In the genomic region with DNA sequence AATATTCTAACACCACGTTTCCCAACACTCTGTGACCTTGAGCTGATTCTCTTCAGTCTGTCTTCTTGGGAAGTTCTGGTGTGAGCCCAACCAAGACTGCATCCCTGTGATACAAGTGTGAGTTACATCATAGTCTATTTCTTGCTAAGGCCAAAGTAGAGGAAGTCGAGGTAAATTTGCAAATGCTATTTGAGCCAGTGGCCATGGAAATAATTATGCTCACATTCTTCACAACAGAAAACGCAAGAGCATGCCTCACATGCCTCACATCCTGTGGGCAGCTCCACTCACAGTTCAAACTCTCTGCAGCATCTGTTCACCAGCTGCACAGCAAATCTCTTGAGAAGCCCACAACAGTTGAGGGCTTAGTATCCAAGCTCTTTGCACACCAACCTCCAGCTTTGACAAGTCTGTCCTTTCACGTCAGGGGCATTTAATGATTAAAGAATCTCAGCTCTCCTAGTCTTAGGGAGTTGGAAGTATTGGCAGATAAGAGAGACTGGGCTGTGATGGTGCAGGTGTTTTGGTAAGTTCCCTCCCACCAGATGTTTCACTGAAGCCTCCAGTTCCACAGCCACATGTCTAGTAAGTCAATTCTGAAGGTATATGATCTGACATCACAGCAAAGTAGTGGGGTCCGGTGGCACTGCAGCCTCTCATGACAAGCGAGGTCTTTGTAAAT, we compare ENCODE assay signal across 14 cellular contexts.
A peak's percentile ranks its signal among the peaks of the same experiment; 100 is the strongest.
DNase-seq lines count a peak whose midpoint lies in the region; ATAC-seq and TF ChIP-seq lines count a peak whose summit lies in the region.
"Had no signal": no experiment of that assay in that cellular context is flagged by ENCODE, and none has a peak within 500 bp of the region (broad histone marks: within the 10 kb centered on the region; RNA-seq: fewer than 3 reads in every experiment).

No MANE protein-coding gene starts in this region.

- H3K36me3 Mint-ChIP-seq in endodermal cell (ENCODE audit: low read depth) (no peaks in the 10 kb centered on the region), mesothelial cell of epicardium (no peaks in the 10 kb centered on the region)
- H3K36me3 Mint-ChIP-seq: IgD-negative memory B cell had no signal

- H3K9me3 ChIP-seq in endodermal cell (ENCODE audit: control insufficient read depth, low read length), result no peaks in the 10 kb centered on the region
- H3K9me3 ChIP-seq: testis had no signal

- H3K9me3 Mint-ChIP-seq in endodermal cell, result no peaks in the 10 kb centered on the region
- H3K9me3 Mint-ChIP-seq in mesothelial cell of epicardium, result no peaks in the 10 kb centered on the region
- H3K9me3 Mint-ChIP-seq: IgD-negative memory B cell had no signal

- TF ChIP-seq CTCF in endodermal cell (conservative IDR thresholded peaks at IDR 0.05), result no peak
- no peak for TF ChIP-seq CTCF in mesothelial cell of epicardium (IDR thresholded peaks at IDR 0.05; ENCODE audit: unreplicated experiment)

- no peak overlapping the region for H3K9ac ChIP-seq in endodermal cell (ENCODE audit: extremely low read depth, low read length, poor library complexity, severe bottlenecking)

- peaks cover 7% of the 10 kb centered on the region for H3K27me3 Mint-ChIP-seq in endodermal cell (ENCODE audit: insufficient read depth)
- no peaks in the 10 kb centered on the region for H3K27me3 Mint-ChIP-seq in mesothelial cell of epicardium (ENCODE audit: low read depth)

- H3K27ac Mint-ChIP-seq in endodermal cell, result no peak overlapping the region
- no peak overlapping the region for H3K27ac Mint-ChIP-seq in mesothelial cell of epicardium
- H3K27ac Mint-ChIP-seq: IgD-negative memory B cell had no signal

- ATAC-seq in HG03108 (IDR thresholded peaks at IDR 0.05; ENCODE audit: unreplicated experiment), result peak; percentile 43
- ATAC-seq: HCT116 had no signal

- H3K27me3 ChIP-seq in endodermal cell (ENCODE audit: control insufficient read depth, insufficient read depth, low read length, poor library complexity, severe bottlenecking), result no peaks in the 10 kb centered on the region
- H3K27me3 ChIP-seq: testis had no signal

- no peaks in the 10 kb centered on the region for H3K36me3 ChIP-seq in endodermal cell (ENCODE audit: control insufficient read depth, insufficient read depth, low read length)

- H3K4me3 Mint-ChIP-seq in endodermal cell (no peak overlapping the region), mesothelial cell of epicardium (no peak overlapping the region)
- H3K4me3 Mint-ChIP-seq: IgD-negative memory B cell had no signal

- H3K4me3 ChIP-seq in endodermal cell (ENCODE audit: low read length), result no peak overlapping the region
- H3K4me3 ChIP-seq: testis had no signal

- no peaks in the 10 kb centered on the region for H3K4me1 ChIP-seq in endodermal cell (ENCODE audit: control insufficient read depth, insufficient read depth, low read length)
- H3K4me1 ChIP-seq: testis had no signal

- no peaks in the 10 kb centered on the region for H3K4me1 Mint-ChIP-seq in endodermal cell
- peaks cover 19% of the 10 kb centered on the region for H3K4me1 Mint-ChIP-seq in mesothelial cell of epicardium
- H3K4me1 Mint-ChIP-seq: IgD-negative memory B cell had no signal

- H3K27ac ChIP-seq in endodermal cell (ENCODE audit: low read depth, low read length), result no peak overlapping the region
- H3K27ac ChIP-seq: epithelial cell of prostate, testis had no signal

- DNase-seq in GM04504 (ENCODE audit: low read depth), result peak; percentile 98
- DNase-seq in cerebellar cortex (ENCODE audit: low spot score), result peak; percentile 12
- DNase-seq in non-pigmented ciliary epithelial cell (ENCODE audit: low read depth), result peak; percentile 81
- no peak for DNase-seq in endodermal cell
- DNase-seq in activated CD4-positive, CD25-positive, alpha-beta regulatory T cell (lab: John Stamatoyannopoulos, UW), result no peak
- DNase-seq in mesothelial cell of epicardium (ENCODE audit: low spot score in 2 of 2, unreplicated experiment in 2 of 2), result no peak
- no peak for DNase-seq in COR-L47 (lab: John Stamatoyannopoulos, UW)
- DNase-seq: activated naive CD4-positive, alpha-beta T cell treated with Interleukin-2 at 50 U/mL for 16 hours; NCI-H526; testis had no signal

- 84 to 88% methylated on average over 3 to 6 of the region's 6 CpGs for WGBS in endodermal cell (ENCODE audit: insufficient coverage in 1 of 2, insufficient read length in 1 of 2), 2 experiments

Comparison
In these comparisons a context has a peak if more than half of its experiments do, and no peak if none do; other contexts are left out.
1. DNase-seq: peak in GM04504 (single experiment), cerebellar cortex (single experiment) and non-pigmented ciliary epithelial cell (single experiment); none in endodermal cell (single experiment), activated CD4-positive, CD25-positive, alpha-beta regulatory T cell (0 of 4), mesothelial cell of epicardium (0 of 2) and COR-L47 (single experiment).